Comparison of ENCODE assay signal across 8 cellular contexts in genomic region chr2:144513388-144514100, GRCh38. TPM values are rescaled to one million over a fixed set of nuclear protein-coding genes. Genes with fewer than 3 reads are reported as not detected.
A peak's percentile ranks its signal among the peaks of the same experiment; 100 is the strongest.
DNase-seq lines count a peak whose midpoint lies in the region; ATAC-seq and TF ChIP-seq lines count a peak whose summit lies in the region.

No MANE protein-coding gene starts in this region.

- TF ChIP-seq CTCF in activated B cell treated with CpG ODN at 0.5 μM for 24 hours (IDR thresholded peaks at IDR 0.05) = no peak

- DNase-seq in EH (ENCODE audit: low read depth) (peak; percentile 84), activated B cell treated with CpG ODN at 0.5 μM for 24 hours (no peak), left cardiac atrium (no peak), renal cortical epithelial cell (ENCODE audit: low read depth) (peak; percentile 85), NCI-H2107 treated with DMSO at 0.1 percent for 48 hours (lab: John Stamatoyannopoulos, UW; ENCODE audit: unreplicated experiment) (no peak)
- no peak for DNase-seq in stimulated activated naive CD4-positive, alpha-beta T cell treated with Interleukin-2 at 50 U/mL for 16 hours (lab: John Stamatoyannopoulos, UW)
- DNase-seq in activated naive CD4-positive, alpha-beta T cell treated with anti-CD3 and anti-CD28 coated beads, Interleukin-2, amount 10 ng/mL, durations not matched to agents 7 days and 5 days = no peak

- peak overlapping the region; percentile 93 for H3K4me3 Mint-ChIP-seq in activated B cell treated with CpG ODN at 0.5 μM for 24 hours
- H3K4me3 Mint-ChIP-seq in activated naive CD4-positive, alpha-beta T cell treated with anti-CD3 and anti-CD28 coated beads, Interleukin-2, amount 10 ng/mL, durations not matched to agents 7 days and 5 days = no peak overlapping the region

- intact Hi-C loops in activated B cell treated with CpG ODN at 0.5 μM for 24 hours (cut with micrococcal nuclease) (loop anchor here (5.0 kb wide), 1 partner anchor 1129 kb away; no protein-coding TSS in a partner anchor), left cardiac atrium (cut with DNase I) (loop anchor here (5.0 to 10.0 kb wide), 3 partner anchors 59 to 181 kb away; a partner anchor contains a TSS)

- POLR2A ChIA-PET in activated B cell treated with CpG ODN at 0.5 μM for 24 hours (lab: Charles Lee) = interaction anchor here (0.6 to 1.0 kb wide), 3 partner anchors 8 to 69 kb away, joined by 3 to 4 read pairs (median 3); no protein-coding TSS in a partner anchor

- CTCF ChIA-PET in activated B cell treated with CpG ODN at 0.5 μM for 24 hours (lab: Charles Lee) = no interaction called here
- CTCF ChIA-PET in activated naive CD4-positive, alpha-beta T cell treated with anti-CD3 and anti-CD28 coated beads, Interleukin-2, amount 10 ng/mL, durations not matched to agents 7 days and 5 days (lab: Charles Lee) = no interaction called here

- peaks cover 71% of the 10 kb centered on the region for H3K4me1 Mint-ChIP-seq in activated B cell treated with CpG ODN at 0.5 μM for 24 hours
- peaks cover 16% of the 10 kb centered on the region for H3K4me1 Mint-ChIP-seq in activated naive CD4-positive, alpha-beta T cell treated with anti-CD3 and anti-CD28 coated beads, Interleukin-2, amount 10 ng/mL, durations not matched to agents 7 days and 5 days

- H3K9me3 Mint-ChIP-seq in activated B cell treated with CpG ODN at 0.5 μM for 24 hours = no peaks in the 10 kb centered on the region
- no peaks in the 10 kb centered on the region for H3K9me3 Mint-ChIP-seq in activated naive CD4-positive, alpha-beta T cell treated with anti-CD3 and anti-CD28 coated beads, Interleukin-2, amount 10 ng/mL, durations not matched to agents 7 days and 5 days

- peaks cover 65% of the 10 kb centered on the region for H3K36me3 Mint-ChIP-seq in activated B cell treated with CpG ODN at 0.5 μM for 24 hours (ENCODE audit: low read depth)
- H3K36me3 Mint-ChIP-seq in activated naive CD4-positive, alpha-beta T cell treated with anti-CD3 and anti-CD28 coated beads, Interleukin-2, amount 10 ng/mL, durations not matched to agents 7 days and 5 days = peaks cover 2% of the 10 kb centered on the region

- no peak for ATAC-seq in activated B cell treated with CpG ODN at 0.5 μM for 24 hours (ENCODE audit: low read depth)
- ATAC-seq in left cardiac atrium = peak; percentile 3 to 12
- no peak for ATAC-seq in GM19452 (IDR thresholded peaks at IDR 0.05; ENCODE audit: unreplicated experiment)

- H3K27ac Mint-ChIP-seq in activated B cell treated with CpG ODN at 0.5 μM for 24 hours = peak overlapping the region; percentile 85
- H3K27ac Mint-ChIP-seq in activated naive CD4-positive, alpha-beta T cell treated with anti-CD3 and anti-CD28 coated beads, Interleukin-2, amount 10 ng/mL, durations not matched to agents 7 days and 5 days = no peak overlapping the region

- no peaks in the 10 kb centered on the region for H3K27me3 Mint-ChIP-seq in activated B cell treated with CpG ODN at 0.5 μM for 24 hours
- H3K27me3 Mint-ChIP-seq in activated naive CD4-positive, alpha-beta T cell treated with anti-CD3 and anti-CD28 coated beads, Interleukin-2, amount 10 ng/mL, durations not matched to agents 7 days and 5 days = peaks cover 67% of the 10 kb centered on the region

RNA-seq across cellular contexts. Expression of gene ZEB2, which starts 6.4 kb away (rescaled TPM):
- 162 and 200 TPM in 2 replicates for total RNA-seq in activated B cell treated with CpG ODN at 0.5 μM for 24 hours
- total RNA-seq in left cardiac atrium = 100 to 1,000 TPM; 118 to 131 TPM
- total RNA-seq in renal cortical epithelial cell = 9.7 and 23.8 TPM in 2 replicates

Comparison
In these comparisons a context has a peak if more than half of its experiments do, and no peak if none do; other contexts are left out.
1. DNase-seq: peak in EH (single experiment) and renal cortical epithelial cell (single experiment); none in activated B cell treated with CpG ODN at 0.5 μM for 24 hours (single experiment), left cardiac atrium (single experiment), stimulated activated naive CD4-positive, alpha-beta T cell treated with Interleukin-2 at 50 U/mL for 16 hours (single experiment), NCI-H2107 treated with DMSO at 0.1 percent for 48 hours (single experiment) and activated naive CD4-positive, alpha-beta T cell treated with anti-CD3 and anti-CD28 coated beads, Interleukin-2, amount 10 ng/mL, durations not matched to agents 7 days and 5 days (single experiment).
2. ATAC-seq: peak in left cardiac atrium (2 of 2); none in activated B cell treated with CpG ODN at 0.5 μM for 24 hours (single experiment) and GM19452 (single experiment).